ENCODE assay signal across 13 cellular contexts in genomic region chr17:81187586-81188490, GRCh38. TPM values are rescaled to one million over a fixed set of nuclear protein-coding genes. Genes with fewer than 3 reads are reported as not detected.
DNase-seq lines count a peak whose midpoint lies in the region; ATAC-seq and TF ChIP-seq lines count a peak whose summit lies in the region.
"Had no signal": no experiment of that assay in that cellular context is flagged by ENCODE, and none has a peak within 500 bp of the region (broad histone marks: within the 10 kb centered on the region; RNA-seq: fewer than 3 reads in every experiment).

No MANE protein-coding gene starts in this region.

- H3K4me2 ChIP-seq in BLaER1 treated with 17β-estradiol and CSF1 and Interleukin-3, amounts not matched to agents 10 nM and 100 nM: peak overlapping the region in 3 of 11 experiments; percentile 7 to 15 (median 8); a peak in 2 of 22 replicates
- no peak overlapping the region for H3K4me2 ChIP-seq in osteoblast (ENCODE audit: insufficient read depth, low read length)
- H3K4me2 ChIP-seq: A549 had no signal

- POLR2A ChIA-PET in HEK293 (lab: Yijun Ruan, JAX): interaction anchor here (1.7 kb wide), 1 partner anchor 35 kb away, joined by 5 read pairs; no protein-coding TSS in a partner anchor

- H3K9ac ChIP-seq in BLaER1 treated with 17β-estradiol and CSF1 and Interleukin-3, amounts not matched to agents 10 nM and 100 nM: peak overlapping the region in 7 of 11 experiments; percentile 4 to 42 (median 19); a peak in 7 of 22 replicates
- H3K9ac ChIP-seq: GM23248 had no signal

- no peak overlapping the region for H2AFZ ChIP-seq in osteoblast (ENCODE audit: low read length)
- H2AFZ ChIP-seq: GM23248 had no signal

- no peaks in the 10 kb centered on the region for H3K79me2 ChIP-seq in osteoblast (ENCODE audit: insufficient read depth, low read length)

- ATAC-seq in HG02610 (IDR thresholded peaks at IDR 0.05; ENCODE audit: unreplicated experiment): no peak
- ATAC-seq: A549 had no signal

- no peak overlapping the region for H3K4me3 ChIP-seq in BLaER1 treated with 17β-estradiol and CSF1 and Interleukin-3, amounts not matched to agents 10 nM and 100 nM
- no peak overlapping the region for H3K4me3 ChIP-seq in HEK293 (ENCODE audit: low read depth, low read length)
- H3K4me3 ChIP-seq in WERI-Rb-1 (ENCODE audit: low read depth, low read length): no peak overlapping the region
- H3K4me3 ChIP-seq in osteoblast (ENCODE audit: insufficient read depth, low read length): no peak overlapping the region
- H3K4me3 ChIP-seq: A549, GM23248 had no signal

- H4K20me1 ChIP-seq in BLaER1 treated with 17β-estradiol and CSF1 and Interleukin-3, amounts not matched to agents 10 nM and 100 nM: peaks cover 0 to 53% (median 0%) of the 10 kb centered on the region in 11 experiments; a peak in 4 of 22 replicates
- H4K20me1 ChIP-seq in osteoblast (ENCODE audit: insufficient read depth, low read length): no peaks in the 10 kb centered on the region

- no peaks in the 10 kb centered on the region for H3K9me3 ChIP-seq in BLaER1 treated with 17β-estradiol and CSF1 and Interleukin-3, amounts not matched to agents 10 nM and 100 nM (replicated peaks in 1 of 11)
- H3K9me3 ChIP-seq in HEK293 (ENCODE audit: control insufficient read depth, insufficient read depth, low read depth, low read length) (no peaks in the 10 kb centered on the region), WERI-Rb-1 (ENCODE audit: severe bottlenecking) (peaks cover 5% of the 10 kb centered on the region), osteoblast (ENCODE audit: low read depth, low read length) (no peaks in the 10 kb centered on the region)
- H3K9me3 ChIP-seq: A549 had no signal

- DNase-seq in WERI-Rb-1 (no peak), osteoblast (ENCODE audit: insufficient read length, low spot score, missing footprints) (peak; percentile 89), occipital lobe (lab: John Stamatoyannopoulos, UW) (no peak)
- DNase-seq: Calu3; CD4-positive, CD25-positive, alpha-beta regulatory T cell; DMS 273 treated with DMSO at 0.1 percent for 48 hours; GM23248; H7 had no signal

- peaks cover 0 to 6% (median 0%) of the 10 kb centered on the region in 11 experiments; a peak in 4 of 22 replicates for H3K27me3 ChIP-seq in BLaER1 treated with 17β-estradiol and CSF1 and Interleukin-3, amounts not matched to agents 10 nM and 100 nM
- H3K27me3 ChIP-seq in WERI-Rb-1 (ENCODE audit: insufficient read depth, low read depth, severe bottlenecking) (no peaks in the 10 kb centered on the region), osteoblast (ENCODE audit: insufficient read depth, low read length) (peaks cover 7% of the 10 kb centered on the region)

- TF ChIP-seq CTCF in HEK293 (tag by site-specific recombination; IDR thresholded peaks at IDR 0.05) (no peak), WERI-Rb-1 (IDR thresholded peaks at IDR 0.05; ENCODE audit: low read depth, low read length) (no peak), osteoblast (IDR thresholded peaks at IDR 0.05; ENCODE audit: extremely low read depth, low read depth, low read length) (no peak)

- peak overlapping the region in 2 of 11 experiments; percentile 3 to 13; a peak in 1 of 22 replicates for H3K27ac ChIP-seq in BLaER1 treated with 17β-estradiol and CSF1 and Interleukin-3, amounts not matched to agents 10 nM and 100 nM
- H3K27ac ChIP-seq in HEK293 (ENCODE audit: extremely low read depth, low read depth, low read length) (no peak overlapping the region), WERI-Rb-1 (peak overlapping the region; percentile 1; the same call in 1 of the 2 replicates), osteoblast (ENCODE audit: low read depth, low read length) (no peak overlapping the region)
- H3K27ac ChIP-seq: A549, GM23248 had no signal

- CTCF ChIA-PET in HEK293 (lab: Yijun Ruan, JAX): interaction anchor here (1.2 to 1.8 kb wide), 2 partner anchors 45 kb away, joined by 5 to 7 read pairs; no protein-coding TSS in a partner anchor

- peaks cover 0 to 15% (median 8%) of the 10 kb centered on the region in 10 experiments; a peak in 11 of 20 replicates for H3K4me1 ChIP-seq in BLaER1 treated with 17β-estradiol and CSF1 and Interleukin-3, amounts not matched to agents 10 nM and 100 nM
- H3K4me1 ChIP-seq in HEK293 (ENCODE audit: control insufficient read depth, insufficient read depth, low read length) (no peaks in the 10 kb centered on the region), osteoblast (ENCODE audit: insufficient read depth, low read length) (no peaks in the 10 kb centered on the region)
- H3K4me1 ChIP-seq: A549 had no signal

- peaks cover 0 to 42% (median 25%) of the 10 kb centered on the region in 11 experiments; a peak in 11 of 22 replicates for H3K36me3 ChIP-seq in BLaER1 treated with 17β-estradiol and CSF1 and Interleukin-3, amounts not matched to agents 10 nM and 100 nM
- H3K36me3 ChIP-seq in HEK293 (ENCODE audit: control insufficient read depth in 2 of 2, insufficient read depth in 1 of 2, low read length in 2 of 2) (peaks cover 0 to 38% of the 10 kb centered on the region in 2 experiments; a peak in 1 of 3 replicates), WERI-Rb-1 (peaks cover 56% of the 10 kb centered on the region), osteoblast (ENCODE audit: insufficient read depth, low read length) (no peaks in the 10 kb centered on the region)

TF ChIP-seq in HEK293, 187 proteins besides CTCF, POLR2A, EP300 and RAD21:
- TF ChIP-seq ZIC2 (tag by site-specific recombination; IDR thresholded peaks at IDR 0.05) (peak; percentile 73), ZXDB (tag by site-specific recombination; IDR thresholded peaks at IDR 0.05) (no peak), GLIS1 (tag by site-specific recombination; IDR thresholded peaks at IDR 0.05) (peak; percentile 89), GLIS2 (tag by site-specific recombination; IDR thresholded peaks at IDR 0.05) (peak; percentile 17; the same call in 1 of the 2 replicates)

RNA-seq across cellular contexts. Expression of gene AATK, which starts 21.8 kb away (rescaled TPM):
- total RNA-seq in osteoblast (under 0.01 TPM in 1 of 2 replicates, not detected in the other), occipital lobe (10.1 TPM)
- total RNA-seq: Calu3; CD4-positive, CD25-positive, alpha-beta regulatory T cell had no signal

RNA-seq across cellular contexts. Expression of gene PVALEF, which starts 22.5 kb away (rescaled TPM):
- total RNA-seq in osteoblast (not detected in 2 replicates), occipital lobe (not detected)
- total RNA-seq: Calu3; CD4-positive, CD25-positive, alpha-beta regulatory T cell; Daoy; GM23248; H7 had no signal

RNA-seq across cellular contexts. Expression of gene CEP131, which starts 34.9 kb away (rescaled TPM):
- total RNA-seq in osteoblast (7.7 and 8.7 TPM in 2 replicates), occipital lobe (10.5 TPM)

RNA-seq across cellular contexts. Expression of gene TEPSIN, which starts 51.0 kb away (rescaled TPM):
- total RNA-seq in osteoblast: 16.6 and 18.0 TPM in 2 replicates
- 8.1 TPM for total RNA-seq in occipital lobe

RNA-seq across cellular contexts. Expression of gene NDUFAF8, which starts 51.3 kb away (rescaled TPM):
- 19.9 and 28.0 TPM in 2 replicates for total RNA-seq in osteoblast
- 7.8 TPM for total RNA-seq in occipital lobe

Comparison
In these comparisons a context has a peak if more than half of its experiments do, and no peak if none do; other contexts are left out.
1. RNA of gene AATK, which starts 21.8 kb away (total RNA-seq): 10.1 TPM in occipital lobe (single experiment); under 0.01 TPM in osteoblast; every median in the first group is over 10 times any median in the second.